In the genomic region with DNA sequence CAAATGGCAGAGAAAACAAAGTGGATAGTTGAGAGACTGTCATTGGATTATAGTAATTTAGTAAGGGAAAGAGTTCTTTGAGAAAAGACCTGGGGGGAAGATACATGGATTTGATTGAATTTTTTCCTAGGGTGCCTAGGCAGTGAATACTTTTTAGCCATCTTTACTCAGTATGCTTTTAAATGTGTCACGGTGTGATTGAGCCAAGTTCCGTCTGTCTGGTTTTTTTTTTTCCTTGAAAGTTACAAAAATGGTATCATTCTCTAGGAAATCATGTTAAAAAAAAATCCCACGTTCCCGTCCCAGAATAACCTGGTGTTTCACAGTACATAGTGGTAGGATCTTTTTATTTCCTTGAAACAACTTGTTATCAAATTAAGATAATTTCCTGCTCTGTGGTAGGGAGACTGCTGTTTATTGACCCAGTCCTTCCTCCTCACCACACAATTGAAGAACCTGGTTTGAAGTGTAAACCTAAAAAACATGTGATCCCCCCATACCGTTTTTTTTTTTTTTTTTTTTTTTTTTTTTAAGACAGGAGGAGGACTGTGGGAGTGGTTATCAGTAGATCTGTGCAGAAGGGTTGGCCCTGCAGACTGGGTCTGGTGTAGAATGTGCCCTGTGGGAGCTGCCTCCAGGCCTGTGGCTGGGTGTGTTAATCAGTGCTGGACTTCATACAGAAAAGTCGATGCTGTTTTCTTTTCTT, we compare ENCODE assay signal across 9 cellular contexts. TPM values are rescaled to one million over a fixed set of nuclear protein-coding genes. Genes with fewer than 3 reads are reported as not detected.
DNase-seq lines count a peak whose midpoint lies in the region; ATAC-seq and TF ChIP-seq lines count a peak whose summit lies in the region.
"Had no signal": no experiment of that assay in that cellular context is flagged by ENCODE, and none has a peak within 500 bp of the region (broad histone marks: within the 10 kb centered on the region; RNA-seq: fewer than 3 reads in every experiment).

No MANE protein-coding gene starts in this region.

- WGBS in hepatocyte (ENCODE audit: low lambda C conversion rate, missing lambda C conversion rate): 56% methylated on average over 6 of the region's 6 CpGs

- H3K9me3 ChIP-seq in hepatocyte (ENCODE audit: low read depth): peaks cover 3% of the 10 kb centered on the region

- TF ChIP-seq CTCF in activated CD8-positive, alpha-beta T cell treated with anti-CD3 and anti-CD28 coated beads for 36 hours (IDR thresholded peaks at IDR 0.05): no peak
- no peak for TF ChIP-seq CTCF in hepatocyte (IDR thresholded peaks at IDR 0.05; ENCODE audit: poor library complexity)

- no peak overlapping the region for H2AFZ ChIP-seq in hepatocyte

- H3K9me3 Mint-ChIP-seq in IgD-negative memory B cell: no peaks in the 10 kb centered on the region
- H3K9me3 Mint-ChIP-seq in activated CD8-positive, alpha-beta T cell treated with anti-CD3 and anti-CD28 coated beads for 36 hours: peaks cover 21% of the 10 kb centered on the region

- peaks cover 15% of the 10 kb centered on the region for H3K36me3 Mint-ChIP-seq in IgD-negative memory B cell
- peaks cover 58% of the 10 kb centered on the region for H3K36me3 Mint-ChIP-seq in activated CD8-positive, alpha-beta T cell treated with anti-CD3 and anti-CD28 coated beads for 36 hours (ENCODE audit: low read depth)

- peaks cover 7% of the 10 kb centered on the region for H3K4me1 ChIP-seq in hepatocyte (ENCODE audit: insufficient read depth)

- no peak for DNase-seq in activated CD8-positive, alpha-beta T cell treated with anti-CD3 and anti-CD28 coated beads for 36 hours
- DNase-seq in hepatocyte (ENCODE audit: low spot score): no peak
- DNase-seq in stimulated activated naive CD8-positive, alpha-beta T cell treated with anti-CD3 and anti-CD28 coated beads, Interleukin-15, Interleukin-2, amounts not matched to agents 100 U/mL and 50 U/mL, for 24 hours: no peak
- no peak for DNase-seq in NCI-H526 (lab: John Stamatoyannopoulos, UW)
- no peak for DNase-seq in amygdala (lab: John Stamatoyannopoulos, UW)

- peaks cover 9% of the 10 kb centered on the region for H3K79me2 ChIP-seq in hepatocyte

- peaks cover 39 to 48% (median 48%) of the 10 kb centered on the region in 3 donors for H3K4me1 Mint-ChIP-seq in IgD-negative memory B cell
- peaks cover 65% of the 10 kb centered on the region for H3K4me1 Mint-ChIP-seq in activated CD8-positive, alpha-beta T cell treated with anti-CD3 and anti-CD28 coated beads for 36 hours (ENCODE audit: low read depth)

- H3K4me2 ChIP-seq in hepatocyte: no peak overlapping the region

- H3K4me3 Mint-ChIP-seq in IgD-negative memory B cell: peak overlapping the region in 3 of 4 donors; percentile 54 to 83 (median 70)
- H3K4me3 Mint-ChIP-seq in activated CD8-positive, alpha-beta T cell treated with anti-CD3 and anti-CD28 coated beads for 36 hours: no peak overlapping the region
- H3K4me3 Mint-ChIP-seq: brain had no signal

- ATAC-seq in activated CD8-positive, alpha-beta T cell treated with anti-CD3 and anti-CD28 coated beads for 36 hours: peak; percentile 70
- peak; percentile 52 for ATAC-seq in stimulated activated naive CD8-positive, alpha-beta T cell treated with anti-CD3 and anti-CD28 coated beads, Interleukin-15, Interleukin-2, amounts not matched to agents 100 U/mL and 50 U/mL, for 24 hours
- no peak for ATAC-seq in HG03095 (IDR thresholded peaks at IDR 0.05; ENCODE audit: unreplicated experiment)

- H3K27me3 Mint-ChIP-seq in IgD-negative memory B cell: no peaks in the 10 kb centered on the region
- H3K27me3 Mint-ChIP-seq in activated CD8-positive, alpha-beta T cell treated with anti-CD3 and anti-CD28 coated beads for 36 hours: no peaks in the 10 kb centered on the region
- H3K27me3 Mint-ChIP-seq: brain had no signal

- no peak overlapping the region for H3K4me3 ChIP-seq in hepatocyte

- H3K27ac ChIP-seq in hepatocyte: peak overlapping the region; percentile 41
- H3K27ac ChIP-seq: HL-60 had no signal

- H3K27ac Mint-ChIP-seq in IgD-negative memory B cell: peak overlapping the region; percentile 67 to 85 (median 68)
- peak overlapping the region; percentile 81 for H3K27ac Mint-ChIP-seq in activated CD8-positive, alpha-beta T cell treated with anti-CD3 and anti-CD28 coated beads for 36 hours

- intact Hi-C loops in activated CD8-positive, alpha-beta T cell treated with anti-CD3 and anti-CD28 coated beads for 36 hours (cut with micrococcal nuclease): no loop called here

- CTCF ChIA-PET in activated CD8-positive, alpha-beta T cell treated with anti-CD3 and anti-CD28 coated beads for 36 hours (lab: Charles Lee): interaction anchor here (0.8 to 1.5 kb wide), 5 partner anchors 7 to 34 kb away, joined by 3 to 10 read pairs (median 4); no protein-coding TSS in a partner anchor

- no peaks in the 10 kb centered on the region for H3K27me3 ChIP-seq in hepatocyte

- no peaks in the 10 kb centered on the region for H3K36me3 ChIP-seq in hepatocyte (replicated peaks; ENCODE audit: insufficient read depth, low read depth)

- POLR2A ChIA-PET in activated CD8-positive, alpha-beta T cell treated with anti-CD3 and anti-CD28 coated beads for 36 hours (lab: Charles Lee): interaction anchor here (0.8 to 1.7 kb wide), 3 partner anchors 11 to 79 kb away, joined by 3 to 11 read pairs (median 4); no protein-coding TSS in a partner anchor

- H3K9me2 ChIP-seq in hepatocyte (replicated peaks; ENCODE audit: insufficient read depth): no peaks in the 10 kb centered on the region

- no peaks in the 10 kb centered on the region for H4K20me1 ChIP-seq in hepatocyte (ENCODE audit: insufficient read depth, poor library complexity, severe bottlenecking)

RNA-seq across cellular contexts. Expression of gene DGKD, which starts 55.1 kb away (rescaled TPM):
- polyA plus RNA-seq in IgD-negative memory B cell (44.9 TPM), hepatocyte (13.6 and 14.3 TPM in 2 replicates)
- total RNA-seq in activated CD8-positive, alpha-beta T cell treated with anti-CD3 and anti-CD28 coated beads for 36 hours: 10 to 100 TPM; 89.6 to 99.5 TPM
- 14.2 and 15.2 TPM in 2 replicates for total RNA-seq in hepatocyte
